In genomic region chr17:69235338-69236058, GRCh38 we compare ENCODE assay signal across 8 cellular contexts.
DNase-seq lines count a peak whose midpoint lies in the region; ATAC-seq and FAIRE-seq lines count a peak whose summit lies in the region.

No MANE protein-coding gene starts in this region.

- ATAC-seq in HG03354 (IDR thresholded peaks at IDR 0.05; ENCODE audit: poor library complexity, severe bottlenecking, unreplicated experiment): peak; percentile 95
- peak; percentile 51 to 72 for ATAC-seq in activated CD4-positive, CD25-positive, alpha-beta regulatory T cell treated with anti-CD3 and anti-CD28 coated beads, Interleukin-2, amount 50 U/mL, for 24 hours

- peak; percentile 90 for DNase-seq in Ammon's horn (ENCODE audit: low spot score)
- DNase-seq in GM19239 (ENCODE audit: insufficient read length, low spot score): peak; percentile 21
- DNase-seq in NCI-H446 (lab: John Stamatoyannopoulos, UW): peak; percentile 48 to 76
- DNase-seq in cerebellar cortex (ENCODE audit: low spot score): peak; percentile 73
- DNase-seq in kidney tubule cell (ENCODE audit: low spot score): peak; percentile 74
- peak; percentile 67 for DNase-seq in stimulated activated CD4-positive, alpha-beta T cell treated with anti-CD3 and anti-CD28 coated beads, Interleukin-4, amount 100 ng/mL, for 24 hours

- FAIRE-seq in GM19239 (lab: Jason Lieb, UNC): peak; percentile 96

Comparison
In these comparisons a context has a peak if more than half of its experiments do, and no peak if none do; other contexts are left out.
1. Peak in every context shown above with its lines: DNase-seq and ATAC-seq.
2. DNase-seq: peak in every context shown above with its lines; median percentile 90 in Ammon's horn; 74 in kidney tubule cell; 73 in cerebellar cortex; 67 in stimulated activated CD4-positive, alpha-beta T cell treated with anti-CD3 and anti-CD28 coated beads, Interleukin-4, amount 100 ng/mL, for 24 hours; 62 in NCI-H446; 21 in GM19239.